ENCODE assay signal across 8 cellular contexts in genomic region chr12:57086951-57087688, GRCh38. TPM values are rescaled to one million over a fixed set of nuclear protein-coding genes. Genes with fewer than 3 reads are reported as not detected.
A peak's percentile ranks its signal among the peaks of the same experiment; 100 is the strongest.
DNase-seq lines count a peak whose midpoint lies in the region; ATAC-seq and TF ChIP-seq lines count a peak whose summit lies in the region.

No MANE protein-coding gene starts in this region.

- H3K36me3 Mint-ChIP-seq in activated T-helper 17 cell treated with anti-CD3 and anti-CD28 coated beads, Interleukin-2, amount 50 U/mL, for 72 hours (ENCODE audit: low read depth), result peaks cover 52% of the 10 kb centered on the region
- peaks cover 18% of the 10 kb centered on the region for H3K36me3 Mint-ChIP-seq in nephron progenitor cell (ENCODE audit: low read depth)

- H3K4me1 Mint-ChIP-seq in activated T-helper 17 cell treated with anti-CD3 and anti-CD28 coated beads, Interleukin-2, amount 50 U/mL, for 72 hours, result peaks cover 16% of the 10 kb centered on the region
- H3K4me1 Mint-ChIP-seq in nephron progenitor cell, result peaks cover 71% of the 10 kb centered on the region

- peak overlapping the region; percentile 100 for H3K27ac ChIP-seq in A673 (ENCODE audit: low read depth, low read length, poor library complexity, severe bottlenecking)
- peak overlapping the region; percentile 91 for H3K27ac ChIP-seq in PC-9

- peaks cover 22% of the 10 kb centered on the region; the same call in 1 of the 2 replicates for H3F3A ChIP-seq in PC-9 (ENCODE audit: insufficient read depth, low read depth)

- H3K36me3 ChIP-seq in A673 (ENCODE audit: insufficient read depth, low read length, poor library complexity, severe bottlenecking) (peaks cover 17% of the 10 kb centered on the region), PC-9 (ENCODE audit: low read depth) (no peaks in the 10 kb centered on the region)

- H3K27me3 ChIP-seq in A673 (replicated peaks; ENCODE audit: insufficient read depth, low read depth, low read length, poor library complexity), result no peaks in the 10 kb centered on the region
- H3K27me3 ChIP-seq in PC-9 (ENCODE audit: insufficient read depth, low read depth), result no peaks in the 10 kb centered on the region

- DNase-seq in A673 (ENCODE audit: low spot score) (peak; percentile 98), PC-9 (peak in 1 of 2 experiments; percentile 74), fibroblast of pulmonary artery (ENCODE audit: low read depth) (peak; percentile 94), nephron progenitor cell (peak; percentile 66)
- DNase-seq in stimulated activated naive CD8-positive, alpha-beta T cell treated with anti-CD3 and anti-CD28 coated beads, Interleukin-15, Interleukin-2, amounts not matched to agents 100 U/mL and 50 U/mL, for 24 hours, result peak; percentile 97

- H3K27ac Mint-ChIP-seq in activated T-helper 17 cell treated with anti-CD3 and anti-CD28 coated beads, Interleukin-2, amount 50 U/mL, for 72 hours, result peak overlapping the region; percentile 87
- peak overlapping the region; percentile 97 for H3K27ac Mint-ChIP-seq in nephron progenitor cell

- no peaks in the 10 kb centered on the region for H3K79me2 ChIP-seq in PC-9 (ENCODE audit: low read depth)

- H3K4me3 ChIP-seq in A673 (ENCODE audit: low read depth, low read length, poor library complexity, severe bottlenecking), result peak overlapping the region; percentile 63
- peak overlapping the region; percentile 94 for H3K4me3 ChIP-seq in PC-9
- peak overlapping the region; percentile 79 for H3K4me3 ChIP-seq in fibroblast of pulmonary artery (replicated peaks; ENCODE audit: low read depth, low read length)

- no peaks in the 10 kb centered on the region for H3K9me2 ChIP-seq in PC-9 (ENCODE audit: insufficient read depth)

- no peaks in the 10 kb centered on the region for H3K9me3 ChIP-seq in A673 (ENCODE audit: low read depth, low read length, poor library complexity, severe bottlenecking)
- H3K9me3 ChIP-seq in PC-9 (ENCODE audit: insufficient read depth, low read depth), result no peaks in the 10 kb centered on the region

- CTCF ChIA-PET in A673 (lab: Charles Lee) (interaction anchor here (1.1 kb wide), 1 partner anchor 25 kb away, joined by 4 read pairs; the partner anchor contains the start of gene STAT6), PC-9 (lab: Charles Lee) (interaction anchor here (0.7 kb wide), 1 partner anchor 24 kb away, joined by 12 read pairs; the partner anchor contains the start of gene STAT6)

- H2AFZ ChIP-seq in PC-9, result peak overlapping the region; percentile 92

- POLR2A ChIA-PET in A673 (lab: Charles Lee; ENCODE audit: low non-redundant PET) (interaction anchor here (0.5 to 1.0 kb wide), 5 partner anchors 8 to 458 kb away, joined by 3 to 11 read pairs (median 4); partner anchors contain the start of genes NEMP1 and STAT6), PC-9 (lab: Charles Lee; ENCODE audit: unreplicated experiment) (interaction anchor here (0.7 to 2.5 kb wide), 8 partner anchors 8 to 1126 kb away, joined by 3 to 28 read pairs (median 4); partner anchors contain the start of genes LRP1, NEMP1 and STAT6)

- no peaks in the 10 kb centered on the region for H3K9me3 Mint-ChIP-seq in activated T-helper 17 cell treated with anti-CD3 and anti-CD28 coated beads, Interleukin-2, amount 50 U/mL, for 72 hours
- no peaks in the 10 kb centered on the region for H3K9me3 Mint-ChIP-seq in nephron progenitor cell

- H4K20me1 ChIP-seq in PC-9 (ENCODE audit: insufficient read depth), result no peaks in the 10 kb centered on the region

- H3K4me2 ChIP-seq in PC-9, result peak overlapping the region; percentile 96

- intact Hi-C loops in A673 (cut with micrococcal nuclease; ENCODE audit: unreplicated experiment) (loop anchor here (1.0 kb wide), 1 partner anchor 8 kb away; no protein-coding TSS in a partner anchor), PC-9 (cut with micrococcal nuclease; ENCODE audit: unreplicated experiment) (loop anchor here (1.0 to 5.0 kb wide), 2 partner anchors 8 to 450 kb away; no protein-coding TSS in a partner anchor)

- peak; percentile 0 for ATAC-seq in GM18873 (IDR thresholded peaks at IDR 0.05; ENCODE audit: low FRiP score, unreplicated experiment)
- ATAC-seq in HG03196 (IDR thresholded peaks at IDR 0.05; ENCODE audit: unreplicated experiment), result peak; percentile 26
- ATAC-seq in activated T-helper 17 cell treated with anti-CD3 and anti-CD28 coated beads, Interleukin-2, amount 50 U/mL, for 72 hours (replicated peaks), result peak; percentile 51
- peak; percentile 45 for ATAC-seq in stimulated activated naive CD8-positive, alpha-beta T cell treated with anti-CD3 and anti-CD28 coated beads, Interleukin-15, Interleukin-2, amounts not matched to agents 100 U/mL and 50 U/mL, for 24 hours

- H3K4me1 ChIP-seq in A673 (ENCODE audit: insufficient read depth, low read length, poor library complexity, severe bottlenecking), result peaks cover 36% of the 10 kb centered on the region
- peaks cover 5% of the 10 kb centered on the region; the same call in 1 of the 2 replicates for H3K4me1 ChIP-seq in PC-9 (replicated peaks; ENCODE audit: insufficient read depth)

- H3K27me3 Mint-ChIP-seq in activated T-helper 17 cell treated with anti-CD3 and anti-CD28 coated beads, Interleukin-2, amount 50 U/mL, for 72 hours, result no peaks in the 10 kb centered on the region
- no peaks in the 10 kb centered on the region for H3K27me3 Mint-ChIP-seq in nephron progenitor cell (ENCODE audit: low read depth, poor library complexity)

- peak overlapping the region; percentile 97 for H3K4me3 Mint-ChIP-seq in activated T-helper 17 cell treated with anti-CD3 and anti-CD28 coated beads, Interleukin-2, amount 50 U/mL, for 72 hours
- peak overlapping the region; percentile 88 for H3K4me3 Mint-ChIP-seq in nephron progenitor cell

- TF ChIP-seq CTCF in A673 (conservative IDR thresholded peaks at IDR 0.05; ENCODE audit: low read depth, low read length) (no peak), PC-9 (conservative IDR thresholded peaks at IDR 0.05) (no peak), fibroblast of pulmonary artery (IDR thresholded peaks at IDR 0.05; ENCODE audit: low read length, missing control alignments) (no peak), nephron progenitor cell (IDR thresholded peaks at IDR 0.05) (no peak)

- no TSS peak for BruUV-seq in A673 (replicated peaks; lab: Mats Ljungman, UMichigan)
- TSS peak; percentile 62 for BruUV-seq in PC-9 (replicated peaks; lab: Mats Ljungman, UMichigan)

RNA-seq across cellular contexts. Expression of gene NAB2, which starts 1.8 kb away (rescaled TPM):
- 58.0 and 61.8 TPM in 2 replicates for total RNA-seq in A673 (2021)
- total RNA-seq in PC-9 (2021), result 13.8 and 20.2 TPM in 2 replicates
- 10 to 100 TPM; 20.6 to 61.4 TPM for total RNA-seq in activated T-helper 17 cell treated with anti-CD3 and anti-CD28 coated beads, Interleukin-2, amount 50 U/mL, for 72 hours

RNA-seq across cellular contexts. Expression of gene NEMP1, which starts 8.5 kb away (rescaled TPM):
- total RNA-seq in A673 (2021) (57.8 and 68.6 TPM in 2 replicates), PC-9 (2021) (28.9 and 36.6 TPM in 2 replicates)
- 100 to 1,000 TPM in 1 of 2 donors, 10 to 100 TPM in 1; 62.3 to 117 TPM for total RNA-seq in activated T-helper 17 cell treated with anti-CD3 and anti-CD28 coated beads, Interleukin-2, amount 50 U/mL, for 72 hours

RNA-seq across cellular contexts. Expression of gene STAT6, which starts 24.0 kb away (rescaled TPM):
- 96.3 and 111 TPM in 2 replicates for total RNA-seq in A673 (2021)
- 112 and 122 TPM in 2 replicates for total RNA-seq in PC-9 (2021)
- 100 to 1,000 TPM; 177 to 332 TPM for total RNA-seq in activated T-helper 17 cell treated with anti-CD3 and anti-CD28 coated beads, Interleukin-2, amount 50 U/mL, for 72 hours

RNA-seq across cellular contexts. Expression of gene MYO1A, which starts 37.2 kb away (rescaled TPM):
- total RNA-seq in A673 (2021), result 1.1 and 1.2 TPM in 2 replicates
- total RNA-seq in PC-9 (2021), result not detected in 2 replicates
- total RNA-seq in activated T-helper 17 cell treated with anti-CD3 and anti-CD28 coated beads, Interleukin-2, amount 50 U/mL, for 72 hours, result 1 to 10 TPM; 2.1 to 5.1 TPM

RNA-seq across cellular contexts. Expression of gene LRP1, which starts 41.2 kb away (rescaled TPM):
- 31.0 and 43.6 TPM in 2 replicates for total RNA-seq in A673 (2021)
- 51.4 and 70.1 TPM in 2 replicates for total RNA-seq in PC-9 (2021)
- total RNA-seq in activated T-helper 17 cell treated with anti-CD3 and anti-CD28 coated beads, Interleukin-2, amount 50 U/mL, for 72 hours, result 10 to 100 TPM in 1 of 2 donors, 1 to 10 TPM in 1; 2.4 to 20.2 TPM

Comparison
In these comparisons a context has a peak if more than half of its experiments do, and no peak if none do; other contexts are left out.
1. ATAC-seq: peak in every context shown above with its lines; median percentile 51 in activated T-helper 17 cell treated with anti-CD3 and anti-CD28 coated beads, Interleukin-2, amount 50 U/mL, for 72 hours; 45 in stimulated activated naive CD8-positive, alpha-beta T cell treated with anti-CD3 and anti-CD28 coated beads, Interleukin-15, Interleukin-2, amounts not matched to agents 100 U/mL and 50 U/mL, for 24 hours; 26 in HG03196; 0 in GM18873.